In the genomic region with DNA sequence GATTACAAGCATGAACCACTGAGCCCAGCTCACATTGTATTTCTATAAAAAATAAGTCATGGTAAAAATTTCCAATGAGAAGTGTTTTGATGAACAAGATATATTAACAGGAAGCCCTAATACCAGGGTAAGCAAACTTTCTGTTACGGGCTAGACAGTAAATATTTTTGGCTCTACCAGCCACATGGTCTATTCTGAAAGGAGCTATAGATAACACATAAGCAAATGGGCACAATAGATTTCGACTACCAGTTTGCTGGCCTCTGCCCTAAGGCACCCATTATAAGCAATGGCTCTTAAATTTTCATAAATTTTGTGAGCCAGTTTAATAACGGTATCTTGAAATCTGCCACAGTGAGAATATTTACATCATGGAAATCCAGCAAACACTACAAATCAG, we compare ENCODE assay signal across 15 cellular contexts. TPM values are rescaled to one million over a fixed set of nuclear protein-coding genes. Genes with fewer than 3 reads are reported as not detected.
DNase-seq lines count a peak whose midpoint lies in the region; ATAC-seq, FAIRE-seq and TF ChIP-seq lines count a peak whose summit lies in the region.
"Had no signal": no experiment of that assay in that cellular context is flagged by ENCODE, and none has a peak within 500 bp of the region (broad histone marks: within the 10 kb centered on the region; RNA-seq: fewer than 3 reads in every experiment).

No MANE protein-coding gene starts in this region.

- H3K36me3 Mint-ChIP-seq in activated CD4-positive, alpha-beta memory T cell treated with anti-CD3 and anti-CD28 coated beads for 36 hours = peaks cover 6% of the 10 kb centered on the region
- peaks cover 9% of the 10 kb centered on the region for H3K36me3 Mint-ChIP-seq in activated CD4-positive, alpha-beta memory T cell treated with anti-CD3 and anti-CD28 coated beads, Interleukin-2, amount 10 ng/mL, durations not matched to agents 7 days and 5 days (ENCODE audit: low read depth)

- H2AFZ ChIP-seq in endothelial cell of umbilical vein (ENCODE audit: low read depth, low read length) = no peak overlapping the region

- no peak overlapping the region for H3K4me3 ChIP-seq in endothelial cell of umbilical vein (replicated peaks in 1 of 3; ENCODE audit: insufficient read depth in 1 of 3, low read depth in 1 of 3, low read length in 3 of 3)
- H3K4me3 ChIP-seq in kidney (ENCODE audit: low read length in 2 of 2) = no peak overlapping the region
- H3K4me3 ChIP-seq: pancreas, upper lobe of left lung had no signal

- H4K20me1 ChIP-seq in endothelial cell of umbilical vein (replicated peaks; ENCODE audit: control insufficient read depth, extremely low read depth, insufficient read depth, low read length) = peaks cover 30% of the 10 kb centered on the region

- peaks cover 100% of the 10 kb centered on the region for H3K79me2 ChIP-seq in endothelial cell of umbilical vein (ENCODE audit: control insufficient read depth, insufficient read depth, low read length)

- no peaks in the 10 kb centered on the region for H3K36me3 ChIP-seq in endothelial cell of umbilical vein (ENCODE audit: control insufficient read depth in 2 of 2, extremely low read depth in 1 of 2, insufficient read depth in 2 of 2, low read length in 2 of 2)
- no peaks in the 10 kb centered on the region for H3K36me3 ChIP-seq in kidney (ENCODE audit: control insufficient read depth in 1 of 2, insufficient read depth in 2 of 2, low read length in 2 of 2)
- H3K36me3 ChIP-seq: pancreas, upper lobe of left lung had no signal

- no peak for DNase-seq in activated CD4-positive, alpha-beta memory T cell treated with anti-CD3 and anti-CD28 coated beads for 36 hours
- DNase-seq in activated CD4-positive, alpha-beta memory T cell treated with anti-CD3 and anti-CD28 coated beads, Interleukin-2, amount 10 ng/mL, durations not matched to agents 7 days and 5 days = no peak
- DNase-seq in endothelial cell of umbilical vein (ENCODE audit: low read depth, low spot score) = no peak
- DNase-seq in NCI-H748 treated with DMSO at 0.1 percent for 48 hours (lab: John Stamatoyannopoulos, UW) = no peak
- no peak for DNase-seq in DMS53 treated with DMSO at 0.1 percent for 48 hours (lab: John Stamatoyannopoulos, UW; ENCODE audit: unreplicated experiment)
- no peak for DNase-seq in kidney
- DNase-seq: Caco-2, erythroblast, NCI-H1092, pancreas, upper lobe of left lung had no signal

- TF ChIP-seq CTCF in endothelial cell of umbilical vein (IDR thresholded peaks at IDR 0.05; ENCODE audit: extremely low read depth in 1 of 2, insufficient read depth in 1 of 2, low read depth in 1 of 2, low read length in 2 of 2) (no peak), kidney (IDR thresholded peaks at IDR 0.05; ENCODE audit: borderline replicate concordance, extremely low read depth, insufficient read depth) (no peak)

- H3K27ac ChIP-seq in endothelial cell of umbilical vein (ENCODE audit: insufficient read depth, low read depth, low read length) (no peak overlapping the region), kidney (ENCODE audit: low read depth in 2 of 2, low read length in 2 of 2) (no peak overlapping the region)
- H3K27ac ChIP-seq: pancreas, RWPE1, upper lobe of left lung had no signal

- no peaks in the 10 kb centered on the region for H3K27me3 ChIP-seq in endothelial cell of umbilical vein (ENCODE audit: control insufficient read depth in 2 of 2, insufficient read depth in 2 of 2, low read length in 2 of 2)
- H3K27me3 ChIP-seq: pancreas, upper lobe of left lung had no signal

- POLR2A ChIA-PET in activated CD4-positive, alpha-beta memory T cell treated with anti-CD3 and anti-CD28 coated beads for 36 hours (lab: Charles Lee) = interaction anchor here (1.7 to 1.8 kb wide), 2 partner anchors 8 to 11 kb away, joined by 6 to 10 read pairs; a partner anchor contains a TSS
- POLR2A ChIA-PET in activated CD4-positive, alpha-beta memory T cell treated with anti-CD3 and anti-CD28 coated beads, Interleukin-2, amount 10 ng/mL, durations not matched to agents 7 days and 5 days (lab: Charles Lee) = interaction anchor here (0.7 to 2.4 kb wide), 4 partner anchors 8 to 60 kb away, joined by 3 to 20 read pairs (median 3); a partner anchor contains a TSS
- POLR2A ChIA-PET in endothelial cell of umbilical vein (lab: Charles Lee) = no interaction called here

- CTCF ChIA-PET in activated CD4-positive, alpha-beta memory T cell treated with anti-CD3 and anti-CD28 coated beads for 36 hours (lab: Charles Lee) = interaction anchor here (1.1 kb wide), 1 partner anchor 79 kb away, joined by 3 read pairs; no protein-coding TSS in a partner anchor
- CTCF ChIA-PET in activated CD4-positive, alpha-beta memory T cell treated with anti-CD3 and anti-CD28 coated beads, Interleukin-2, amount 10 ng/mL, durations not matched to agents 7 days and 5 days (lab: Charles Lee) = interaction anchor here (1.5 to 1.8 kb wide), 2 partner anchors 8 to 50 kb away, joined by 4 to 5 read pairs; a partner anchor contains a TSS
- CTCF ChIA-PET in endothelial cell of umbilical vein (lab: Charles Lee) = interaction anchor here (1.1 to 1.6 kb wide), 3 partner anchors 34 to 79 kb away, joined by 3 to 6 read pairs (median 4); no protein-coding TSS in a partner anchor

- FAIRE-seq in endothelial cell of umbilical vein (lab: Jason Lieb, UNC) = no peak
- no peak for FAIRE-seq in kidney (lab: Jason Lieb, UNC)
- FAIRE-seq: pancreas had no signal

- intact Hi-C loops in activated CD4-positive, alpha-beta memory T cell treated with anti-CD3 and anti-CD28 coated beads for 36 hours (cut with micrococcal nuclease) = loop anchor here (1.0 kb wide), 1 partner anchor 10 kb away; no protein-coding TSS in a partner anchor
- intact Hi-C loops in endothelial cell of umbilical vein (cut with micrococcal nuclease) (no loop called here), kidney (cut with DNase I) (no loop called here)

- no peak overlapping the region for H3K4me3 Mint-ChIP-seq in activated CD4-positive, alpha-beta memory T cell treated with anti-CD3 and anti-CD28 coated beads for 36 hours
- H3K4me3 Mint-ChIP-seq in activated CD4-positive, alpha-beta memory T cell treated with anti-CD3 and anti-CD28 coated beads, Interleukin-2, amount 10 ng/mL, durations not matched to agents 7 days and 5 days = no peak overlapping the region
- H3K4me3 Mint-ChIP-seq: T-helper 2 cell treated with Interferon-gamma antibody and Interleukin-4, amounts not matched to agents 5 μg/mL and 100 μg/mL, for 36 hours had no signal

- peaks cover 71% of the 10 kb centered on the region for H3K4me1 Mint-ChIP-seq in activated CD4-positive, alpha-beta memory T cell treated with anti-CD3 and anti-CD28 coated beads for 36 hours (ENCODE audit: low read depth)
- peaks cover 42% of the 10 kb centered on the region for H3K4me1 Mint-ChIP-seq in activated CD4-positive, alpha-beta memory T cell treated with anti-CD3 and anti-CD28 coated beads, Interleukin-2, amount 10 ng/mL, durations not matched to agents 7 days and 5 days

- H3K4me1 ChIP-seq in endothelial cell of umbilical vein (ENCODE audit: control insufficient read depth, extremely low read depth, insufficient read depth, low read length) (peaks cover 36% of the 10 kb centered on the region), kidney (ENCODE audit: control insufficient read depth in 1 of 2, insufficient read depth in 1 of 2, low read depth in 1 of 2, low read length in 2 of 2) (peaks cover 4 to 10% of the 10 kb centered on the region in 2 donors)
- H3K4me1 ChIP-seq: Caco-2 had no signal

- peak overlapping the region; percentile 20 for H3K27ac Mint-ChIP-seq in activated CD4-positive, alpha-beta memory T cell treated with anti-CD3 and anti-CD28 coated beads for 36 hours
- no peak overlapping the region for H3K27ac Mint-ChIP-seq in activated CD4-positive, alpha-beta memory T cell treated with anti-CD3 and anti-CD28 coated beads, Interleukin-2, amount 10 ng/mL, durations not matched to agents 7 days and 5 days
- H3K27ac Mint-ChIP-seq: T-helper 2 cell treated with Interferon-gamma antibody and Interleukin-4, amounts not matched to agents 5 μg/mL and 100 μg/mL, for 36 hours had no signal

- no peak for TF ChIP-seq POLR2A in endothelial cell of umbilical vein (IDR thresholded peaks at IDR 0.05; ENCODE audit: low read depth, low read length)

- peak overlapping the region; percentile 33 for H3K4me2 ChIP-seq in endothelial cell of umbilical vein (ENCODE audit: insufficient read depth, low read length)

- H3K9ac ChIP-seq in endothelial cell of umbilical vein (replicated peaks; ENCODE audit: extremely low read depth, insufficient read depth, low read length) (no peak overlapping the region), kidney (ENCODE audit: low read length in 2 of 2) (no peak overlapping the region)

- H3K9me1 ChIP-seq in endothelial cell of umbilical vein (replicated peaks; ENCODE audit: control insufficient read depth, extremely low read depth, insufficient read depth, low read length) = no peaks in the 10 kb centered on the region

- no peaks in the 10 kb centered on the region for H3K27me3 Mint-ChIP-seq in activated CD4-positive, alpha-beta memory T cell treated with anti-CD3 and anti-CD28 coated beads for 36 hours
- no peaks in the 10 kb centered on the region for H3K27me3 Mint-ChIP-seq in activated CD4-positive, alpha-beta memory T cell treated with anti-CD3 and anti-CD28 coated beads, Interleukin-2, amount 10 ng/mL, durations not matched to agents 7 days and 5 days

- no peaks in the 10 kb centered on the region for H3K9me3 Mint-ChIP-seq in activated CD4-positive, alpha-beta memory T cell treated with anti-CD3 and anti-CD28 coated beads for 36 hours
- no peaks in the 10 kb centered on the region for H3K9me3 Mint-ChIP-seq in activated CD4-positive, alpha-beta memory T cell treated with anti-CD3 and anti-CD28 coated beads, Interleukin-2, amount 10 ng/mL, durations not matched to agents 7 days and 5 days
- H3K9me3 Mint-ChIP-seq: T-helper 2 cell treated with Interferon-gamma antibody and Interleukin-4, amounts not matched to agents 5 μg/mL and 100 μg/mL, for 36 hours had no signal

- ATAC-seq in GM21390 (IDR thresholded peaks at IDR 0.05; ENCODE audit: unreplicated experiment) = peak; percentile 42
- peak; percentile 52 for ATAC-seq in HG03354 (IDR thresholded peaks at IDR 0.05; ENCODE audit: poor library complexity, severe bottlenecking, unreplicated experiment)

- H3K9me3 ChIP-seq in endothelial cell of umbilical vein (replicated peaks; ENCODE audit: control insufficient read depth, insufficient read depth, low read length) (no peaks in the 10 kb centered on the region), kidney (ENCODE audit: control insufficient read depth in 1 of 2, low read length in 2 of 2) (no peaks in the 10 kb centered on the region)
- H3K9me3 ChIP-seq: Caco-2, pancreas, upper lobe of left lung had no signal

- dilution Hi-C loops in endothelial cell of umbilical vein (cut with MboI; ENCODE audit: extremely low pct_ligation_motif_present, low sequenced_read_pairs) = no loop called here

- no TSS peak for BruUV-seq in endothelial cell of umbilical vein (replicated peaks; lab: Mats Ljungman, UMichigan)

RNA-seq across cellular contexts. Expression of a gene that starts 8.1 kb away (rescaled TPM):
- total RNA-seq in activated CD4-positive, alpha-beta memory T cell treated with anti-CD3 and anti-CD28 coated beads for 36 hours = 100 to 1,000 TPM in 1 of 2 experiments, 10 to 100 TPM in 1; 88.8 to 101 TPM
- total RNA-seq in activated CD4-positive, alpha-beta memory T cell treated with anti-CD3 and anti-CD28 coated beads, Interleukin-2, amount 10 ng/mL, durations not matched to agents 7 days and 5 days = 100 to 1,000 TPM; 109 to 112 TPM
- total RNA-seq in endothelial cell of umbilical vein (101 and 110 TPM in 2 replicates), kidney (95.3 TPM)
- polyA plus RNA-seq in endothelial cell of umbilical vein (61.1 and 66.1 TPM in 2 replicates), kidney (ENCODE audit: insufficient read depth, low read depth, low replicate concordance) (45.6 TPM)
- polyA plus RNA-seq in endothelial cell of umbilical vein (2011; cell fraction: cytosol; rRNA removed) = 83.0 and 83.4 TPM in 2 replicates
- 87.2 and 97.7 TPM in 2 replicates for polyA plus RNA-seq in endothelial cell of umbilical vein (2011; cell fraction: nucleus; rRNA removed)
- polyA plus RNA-seq in endothelial cell of umbilical vein (2012) = 88.8 and 111 TPM in 2 replicates
- 209 and 217 TPM in 2 replicates for polyA minus RNA-seq in endothelial cell of umbilical vein
- polyA minus RNA-seq in endothelial cell of umbilical vein (2011; cell fraction: cytosol; rRNA and poly(A)+ RNA removed) = 108 TPM
- polyA minus RNA-seq in endothelial cell of umbilical vein (2011; cell fraction: nucleus; rRNA and poly(A)+ RNA removed) = 110 and 120 TPM in 2 replicates
